ENCODE assay signal across 8 cellular contexts in the genomic region with DNA sequence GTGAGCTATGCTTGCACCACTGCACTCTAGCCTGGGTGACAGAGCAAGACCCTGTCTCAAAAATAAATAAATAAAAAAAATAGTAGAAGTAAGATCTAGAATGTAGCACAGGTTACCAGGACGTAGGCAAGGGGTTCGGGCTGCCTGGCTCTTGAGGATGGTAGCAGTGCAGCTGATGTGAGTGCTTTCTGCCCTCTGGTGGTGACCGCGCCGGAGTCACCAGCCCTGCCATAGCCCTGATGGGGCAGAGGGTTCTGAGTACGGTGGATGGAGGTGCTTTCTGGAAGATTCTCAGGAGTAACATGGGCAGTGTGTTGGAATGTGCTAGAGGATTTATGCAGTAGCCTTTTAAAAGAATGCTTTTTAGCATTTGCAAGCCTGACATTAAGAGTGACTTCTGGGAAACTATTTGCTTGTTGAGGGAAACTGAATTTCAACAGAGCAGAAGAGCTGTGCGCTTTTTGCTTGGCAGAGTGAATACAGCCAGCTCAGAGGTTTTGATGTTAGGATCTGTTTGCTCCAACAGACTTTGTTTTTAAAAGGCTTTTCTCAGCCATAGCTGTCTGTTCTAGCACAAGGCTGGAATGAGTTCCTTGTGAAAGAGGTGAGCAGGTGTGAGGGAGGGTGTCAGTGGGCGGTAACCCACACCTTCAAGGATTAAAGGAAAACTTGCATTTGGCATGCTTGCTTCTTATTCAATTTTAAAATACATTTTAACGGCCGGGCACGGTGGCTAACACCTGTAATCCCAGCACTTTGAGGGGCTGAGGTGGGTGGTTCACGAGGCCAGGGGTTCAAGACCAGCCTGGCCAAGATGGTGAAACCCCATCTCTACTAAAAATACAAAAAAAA.
DNase-seq lines count a peak whose midpoint lies in the region; ATAC-seq and TF ChIP-seq lines count a peak whose summit lies in the region.

No MANE protein-coding gene starts in this region.

- no peaks in the 10 kb centered on the region for H3K27me3 ChIP-seq in NT2/D1 (ENCODE audit: insufficient read depth, insufficient read length)

- H3K36me3 ChIP-seq in NT2/D1 (ENCODE audit: insufficient read depth, insufficient read length, low read length), result peaks cover 87% of the 10 kb centered on the region

- peak overlapping the region in 5 of 6 donors; percentile 42 to 92 (median 78) for H3K27ac Mint-ChIP-seq in naive B cell

- H3K4me3 ChIP-seq in AG09309 (ENCODE audit: control insufficient read depth, low read depth, low read length), result no peak overlapping the region
- H3K4me3 ChIP-seq in NT2/D1 (ENCODE audit: insufficient read length, low read depth), result no peak overlapping the region
- H3K4me3 ChIP-seq in epithelial cell of esophagus (ENCODE audit: low read length), result no peak overlapping the region

- peaks cover 18% of the 10 kb centered on the region; the same call in 1 of the 2 replicates for H3K9me3 ChIP-seq in NT2/D1 (ENCODE audit: insufficient read depth, low read length)

- H3K4me3 Mint-ChIP-seq in naive B cell, result no peak overlapping the region

- no peaks in the 10 kb centered on the region for H3K4me1 ChIP-seq in NT2/D1 (ENCODE audit: insufficient read depth, insufficient read length)

- H3K27me3 Mint-ChIP-seq in naive B cell, result no peaks in the 10 kb centered on the region

- peaks cover 33 to 50% (median 38%) of the 10 kb centered on the region in 3 donors for H3K4me1 Mint-ChIP-seq in naive B cell

- H3K9me3 Mint-ChIP-seq in naive B cell, result no peaks in the 10 kb centered on the region

- peaks cover 8 to 25% of the 10 kb centered on the region in 2 donors for H3K36me3 Mint-ChIP-seq in naive B cell

- DNase-seq in AG09309 (ENCODE audit: low read depth) (no peak), NT2/D1 (ENCODE audit: low read depth, low spot score) (peak; percentile 36), activated T-cell treated with anti-CD3 and anti-CD28 coated beads for 1 hour (ENCODE audit: low read depth) (peak; percentile 51), epithelial cell of esophagus (ENCODE audit: low read depth) (peak; percentile 60), naive B cell (peak; percentile 53)
- DNase-seq in stimulated activated naive CD8-positive, alpha-beta T cell treated with anti-CD3 and anti-CD28 coated beads, Interleukin-15, Interleukin-2, amounts not matched to agents 100 U/mL and 50 U/mL, for 24 hours, result peak; percentile 68

- H3K9ac ChIP-seq in NT2/D1 (ENCODE audit: insufficient read length, low read depth), result no peak overlapping the region

- TF ChIP-seq CTCF in AG09309 (IDR thresholded peaks at IDR 0.05; ENCODE audit: control insufficient read depth, insufficient read depth, low read depth, low read length, missing control alignments) (peak; percentile 79), epithelial cell of esophagus (IDR thresholded peaks at IDR 0.05; ENCODE audit: insufficient read depth, low read depth, low read length, missing control alignments) (peak; percentile 77)

- peak; percentile 57 for ATAC-seq in GM21360 (IDR thresholded peaks at IDR 0.05; ENCODE audit: unreplicated experiment)
- peak; percentile 90 to 95 for ATAC-seq in naive B cell (ENCODE audit: low read depth in 2 of 2)
- peak; percentile 82 for ATAC-seq in stimulated activated naive CD8-positive, alpha-beta T cell treated with anti-CD3 and anti-CD28 coated beads, Interleukin-15, Interleukin-2, amounts not matched to agents 100 U/mL and 50 U/mL, for 24 hours
- ATAC-seq in HG03354 (IDR thresholded peaks at IDR 0.05; ENCODE audit: poor library complexity, severe bottlenecking, unreplicated experiment), result no peak
